8 cellular contexts compared by ENCODE assay signal in the genomic region with DNA sequence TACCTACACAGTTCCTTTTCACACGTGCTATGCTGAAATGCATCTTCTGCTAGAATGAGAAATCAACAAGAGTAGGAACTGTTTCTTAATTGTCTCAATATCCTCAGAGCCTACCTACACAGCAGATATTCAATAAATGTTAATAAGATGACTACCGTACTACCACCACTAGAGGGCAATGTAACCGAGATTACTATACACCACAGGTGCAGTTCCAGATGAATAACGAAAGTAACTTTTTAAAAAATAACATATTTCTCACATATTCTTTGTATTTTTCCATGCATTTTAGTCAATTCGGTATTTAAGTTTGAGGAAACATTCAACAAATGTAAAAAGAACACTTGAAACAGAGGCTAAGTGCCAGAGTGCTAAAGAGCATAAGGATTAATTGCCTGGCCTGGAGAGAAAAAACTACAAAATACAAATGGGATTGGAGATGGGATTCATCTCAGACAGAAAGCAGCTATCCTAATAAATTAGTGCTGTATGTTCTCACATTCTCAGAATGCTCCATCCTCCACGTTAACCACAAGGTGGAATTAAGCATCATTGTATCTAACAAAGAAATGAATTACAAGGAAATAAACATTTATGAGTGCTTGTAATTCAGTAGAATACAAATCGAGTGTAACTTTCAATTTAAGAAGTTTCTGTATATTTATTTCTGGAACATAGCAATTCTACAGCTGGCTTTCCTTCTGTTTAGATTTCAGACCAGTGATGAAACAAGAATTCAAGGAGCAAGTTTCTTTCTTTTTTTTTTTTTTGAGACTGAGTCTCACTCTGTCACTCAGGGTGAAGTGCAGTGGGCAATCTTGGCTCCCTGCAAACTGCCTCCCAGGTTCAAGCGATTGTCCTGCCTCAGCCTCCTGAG.
DNase-seq lines count a peak whose midpoint lies in the region; ATAC-seq and TF ChIP-seq lines count a peak whose summit lies in the region.

No MANE protein-coding gene starts in this region.

- H3K9me3 ChIP-seq in WERI-Rb-1 (ENCODE audit: severe bottlenecking) = no peaks in the 10 kb centered on the region

- peak; percentile 84 for ATAC-seq in GM18517 (IDR thresholded peaks at IDR 0.05; ENCODE audit: unreplicated experiment)
- ATAC-seq in HG02938 (IDR thresholded peaks at IDR 0.05; ENCODE audit: unreplicated experiment) = peak; percentile 99

- DNase-seq in NCI-H1694 treated with DMSO at 0.1 percent for 48 hours (lab: John Stamatoyannopoulos, UW) (peak; percentile 72), WERI-Rb-1 (no peak), glomerular visceral epithelial cell (ENCODE audit: extremely low spot score) (peak; percentile 70), retinal pigment epithelial cell (ENCODE audit: low read depth) (no peak), COLO829 (ENCODE audit: low spot score) (no peak)

- H3K36me3 ChIP-seq in WERI-Rb-1 = no peaks in the 10 kb centered on the region

- TF ChIP-seq CTCF in C4-2B (conservative IDR thresholded peaks at IDR 0.05) (peak; percentile 83), WERI-Rb-1 (IDR thresholded peaks at IDR 0.05; ENCODE audit: low read depth, low read length) (0 out of 2 replicates have a peak, but pooled peaks have one; percentile 14), retinal pigment epithelial cell (conservative IDR thresholded peaks at IDR 0.05; ENCODE audit: low read depth, low read length) (peak; percentile 58)

- H3K27me3 ChIP-seq in WERI-Rb-1 (ENCODE audit: insufficient read depth, low read depth, severe bottlenecking) = no peaks in the 10 kb centered on the region

- H3K4me3 ChIP-seq in WERI-Rb-1 (ENCODE audit: low read depth, low read length) (no peak overlapping the region), retinal pigment epithelial cell (ENCODE audit: low read length) (no peak overlapping the region)

- H3K27ac ChIP-seq in C4-2B = no peak overlapping the region
- no peak overlapping the region for H3K27ac ChIP-seq in WERI-Rb-1

Comparison
In these comparisons a context has a peak if more than half of its experiments do, and no peak if none do; other contexts are left out.
1. CTCF ChIP-seq: peak in every context shown above with its lines; median percentile 83 in C4-2B; 58 in retinal pigment epithelial cell; 14 in WERI-Rb-1.
2. DNase-seq: peak in NCI-H1694 treated with DMSO at 0.1 percent for 48 hours (single experiment) and glomerular visceral epithelial cell (single experiment); none in WERI-Rb-1 (single experiment), retinal pigment epithelial cell (single experiment) and COLO829 (single experiment).